In the genomic region with DNA sequence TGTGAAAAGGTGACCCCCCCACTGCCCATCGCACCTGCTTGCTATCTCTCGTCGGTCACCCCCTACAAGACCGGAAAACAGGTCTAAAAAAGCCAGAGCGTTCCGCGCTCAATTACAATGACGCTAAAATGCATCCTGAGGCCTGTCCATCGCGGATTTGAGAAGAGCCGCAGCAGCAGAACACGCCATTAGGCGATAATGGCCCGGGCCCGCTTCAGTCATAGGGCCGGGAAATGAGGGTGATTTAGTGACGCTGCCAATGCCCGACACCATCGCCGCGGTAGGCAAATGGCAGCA, we compare ENCODE assay signal across 27 cellular contexts.
A peak's percentile ranks its signal among the peaks of the same experiment; 100 is the strongest.
DNase-seq lines count a peak whose midpoint lies in the region; ATAC-seq, FAIRE-seq and TF ChIP-seq lines count a peak whose summit lies in the region.
"Had no signal": no experiment of that assay in that cellular context is flagged by ENCODE, and none has a peak within 500 bp of the region (broad histone marks: within the 10 kb centered on the region; RNA-seq: fewer than 3 reads in every experiment).

No MANE protein-coding gene starts in this region.

- no peak overlapping the region for H3K4me3 Mint-ChIP-seq in neural progenitor cell
- no peak overlapping the region for H3K4me3 Mint-ChIP-seq in stimulated activated memory B cell treated with anti-CD40 and anti-IgM and Interleukin-4, amounts not matched to agents 10 μg/mL and 1 μg/mL and 100 μg/mL, for 72 hours
- H3K4me3 Mint-ChIP-seq: CD4-positive, CD25-positive, alpha-beta regulatory T cell had no signal

- H3K9me3 Mint-ChIP-seq in neural progenitor cell: no peaks in the 10 kb centered on the region
- H3K9me3 Mint-ChIP-seq in stimulated activated memory B cell treated with anti-CD40 and anti-IgM and Interleukin-4, amounts not matched to agents 10 μg/mL and 1 μg/mL and 100 μg/mL, for 72 hours: no peaks in the 10 kb centered on the region
- H3K9me3 Mint-ChIP-seq: CD4-positive, CD25-positive, alpha-beta regulatory T cell had no signal

- no peak overlapping the region for H3K23ac ChIP-seq in H1 (ENCODE audit: insufficient read length)

- peak overlapping the region; percentile 62; the same call in 1 of the 2 replicates for H4K8ac ChIP-seq in H1 (ENCODE audit: extremely low read depth, insufficient read depth, low read length)

- H3K27ac ChIP-seq in H1 (ENCODE audit: low read depth, low read length) (no peak overlapping the region), neural progenitor cell (no peak overlapping the region)
- H3K27ac ChIP-seq: BLaER1, PC-9, SJSA1 had no signal

- FAIRE-seq in H1 (lab: Jason Lieb, UNC): no peak
- FAIRE-seq: D721Med, HTR-8/SVneo had no signal

- 0 out of 2 replicates have a peak overlapping the region, but pooled peaks have one; percentile 35 for H2BK20ac ChIP-seq in H1 (ENCODE audit: low read length)

- H3K36me3 ChIP-seq in BE2C (no peaks in the 10 kb centered on the region), H1 (ENCODE audit: control insufficient read depth in 2 of 4, insufficient read depth in 4 of 4, low read length in 3 of 4) (no peaks in the 10 kb centered on the region), neural progenitor cell (no peaks in the 10 kb centered on the region)
- H3K36me3 ChIP-seq: BLaER1, SJSA1 had no signal

- H4K91ac ChIP-seq in H1 (replicated peaks; ENCODE audit: insufficient read length, low read length): no peak overlapping the region

- H3K4me3 ChIP-seq in BE2C (ENCODE audit: low read depth, low read length) (peak overlapping the region; percentile 59), H1 (ENCODE audit: extremely low read depth in 1 of 4, insufficient read depth in 2 of 4, low read depth in 3 of 4, low read length in 4 of 4) (no peak overlapping the region), neural progenitor cell (no peak overlapping the region)
- H3K4me3 ChIP-seq: BLaER1, PC-9, SJSA1 had no signal

- TF ChIP-seq RAD21 in H1 (IDR thresholded peaks at IDR 0.05 in 1 of 2, conservative IDR thresholded peaks at IDR 0.05 in 1 of 2; ENCODE audit: low read depth in 2 of 2, low read length in 2 of 2): no peak

- H3K79me2 ChIP-seq in H1 (ENCODE audit: control insufficient read depth in 1 of 2, insufficient read depth in 2 of 2, low read length in 2 of 2) (no peaks in the 10 kb centered on the region), neural progenitor cell (ENCODE audit: low read depth) (no peaks in the 10 kb centered on the region)

- H3K9me3 ChIP-seq in BE2C (no peaks in the 10 kb centered on the region), H1 (ENCODE audit: insufficient read depth in 2 of 2, low read depth in 1 of 2, low read length in 1 of 2) (no peaks in the 10 kb centered on the region), neural progenitor cell (ENCODE audit: low read depth) (no peaks in the 10 kb centered on the region)
- H3K9me3 ChIP-seq: BLaER1, SJSA1 had no signal

- no peak overlapping the region for H2BK15ac ChIP-seq in H1 (ENCODE audit: low read length)

- TF ChIP-seq POLR2A in H1 (IDR thresholded peaks at IDR 0.05; ENCODE audit: control extremely low read depth in 1 of 2, low read depth in 2 of 2, low read length in 2 of 2): no peak

- H2AFZ ChIP-seq in H1 (ENCODE audit: low read length) (no peak overlapping the region), neural progenitor cell (replicated peaks) (peak overlapping the region; percentile 14)
- H2AFZ ChIP-seq: PC-9 had no signal

- CTCF ChIA-PET in H1 (lab: Charles Lee; ENCODE audit: partially characterized antibody): interaction anchor here (0.8 to 12.4 kb wide), 27 partner anchors 10 to 826 kb away, joined by 3 to 164 read pairs (median 5); no protein-coding TSS in a partner anchor

- H3K27ac Mint-ChIP-seq in neural progenitor cell: peak overlapping the region; percentile 67
- no peak overlapping the region for H3K27ac Mint-ChIP-seq in stimulated activated memory B cell treated with anti-CD40 and anti-IgM and Interleukin-4, amounts not matched to agents 10 μg/mL and 1 μg/mL and 100 μg/mL, for 72 hours

- H3K79me1 ChIP-seq in H1 (ENCODE audit: low read depth, low read length): no peaks in the 10 kb centered on the region

- H3K18ac ChIP-seq in H1 (ENCODE audit: extremely low read depth, low read length): no peak overlapping the region

- ATAC-seq in GM21526 (IDR thresholded peaks at IDR 0.05; ENCODE audit: low FRiP score, unreplicated experiment): no peak
- ATAC-seq in stimulated activated memory B cell treated with anti-CD40 and anti-IgM and Interleukin-4, amounts not matched to agents 10 μg/mL and 1 μg/mL and 100 μg/mL, for 72 hours: no peak
- ATAC-seq: HCT116 had no signal

- no peaks in the 10 kb centered on the region; the same call in 1 of the 2 replicates for H3K4me1 ChIP-seq in BE2C
- H3K4me1 ChIP-seq in H1 (replicated peaks in 1 of 4; ENCODE audit: control insufficient read depth in 3 of 4, insufficient read depth in 4 of 4, low read length in 3 of 4): peaks cover 0 to 12% (median 2%) of the 10 kb centered on the region in 4 experiments; a peak in 5 of 7 replicates
- peaks cover 10% of the 10 kb centered on the region for H3K4me1 ChIP-seq in neural progenitor cell

- H3K9ac ChIP-seq in H1 (replicated peaks in 1 of 4; ENCODE audit: extremely low read depth in 1 of 4, low read depth in 3 of 4, low read length in 3 of 4) (no peak overlapping the region), neural progenitor cell (no peak overlapping the region)
- H3K9ac ChIP-seq: BLaER1 had no signal

- no peak overlapping the region for H3K4me2 ChIP-seq in H1 (ENCODE audit: insufficient read depth in 1 of 2, low read depth in 2 of 2, low read length in 2 of 2)
- H3K4me2 ChIP-seq in neural progenitor cell: no peak overlapping the region
- H3K4me2 ChIP-seq: BLaER1, PC-9 had no signal

- TF ChIP-seq CTCF in BE2C (IDR thresholded peaks at IDR 0.05; ENCODE audit: low read depth, low read length): no peak
- no peak for TF ChIP-seq CTCF in H1 (IDR thresholded peaks at IDR 0.05; ENCODE audit: control extremely low read depth in 1 of 3, insufficient read depth in 1 of 3, low read depth in 1 of 3, low read length in 3 of 3)
- TF ChIP-seq CTCF in neural progenitor cell (IDR thresholded peaks at IDR 0.05): no peak

- no peaks in the 10 kb centered on the region for H3K36me3 Mint-ChIP-seq in neural progenitor cell
- H3K36me3 Mint-ChIP-seq in stimulated activated memory B cell treated with anti-CD40 and anti-IgM and Interleukin-4, amounts not matched to agents 10 μg/mL and 1 μg/mL and 100 μg/mL, for 72 hours: no peaks in the 10 kb centered on the region
- H3K36me3 Mint-ChIP-seq: CD4-positive, CD25-positive, alpha-beta regulatory T cell had no signal

- H4K5ac ChIP-seq in H1 (ENCODE audit: insufficient read length, low read depth, low read length): no peak overlapping the region

- H2BK120ac ChIP-seq in H1 (replicated peaks; ENCODE audit: low read depth, low read length): no peak overlapping the region

- H3K27me3 ChIP-seq in BE2C (no peaks in the 10 kb centered on the region), H1 (replicated peaks in 1 of 4; ENCODE audit: control insufficient read depth in 3 of 4, extremely low read depth in 1 of 4, insufficient read depth in 3 of 4, low read length in 3 of 4) (no peaks in the 10 kb centered on the region), neural progenitor cell (no peaks in the 10 kb centered on the region)
- H3K27me3 ChIP-seq: BLaER1, SJSA1 had no signal

- H3K27me3 Mint-ChIP-seq in neural progenitor cell (ENCODE audit: insufficient read depth, low read depth): peaks cover 11% of the 10 kb centered on the region
- H3K27me3 Mint-ChIP-seq in stimulated activated memory B cell treated with anti-CD40 and anti-IgM and Interleukin-4, amounts not matched to agents 10 μg/mL and 1 μg/mL and 100 μg/mL, for 72 hours: peaks cover 42% of the 10 kb centered on the region

- H4K20me1 ChIP-seq in H1 (replicated peaks in 1 of 2; ENCODE audit: control insufficient read depth in 1 of 2, insufficient read depth in 2 of 2, low read length in 2 of 2): no peaks in the 10 kb centered on the region
- no peaks in the 10 kb centered on the region for H4K20me1 ChIP-seq in neural progenitor cell (ENCODE audit: low read depth)
- H4K20me1 ChIP-seq: BLaER1 had no signal

- peaks cover 22% of the 10 kb centered on the region for H3F3A ChIP-seq in neural progenitor cell (ENCODE audit: low read depth)

- POLR2A ChIA-PET in H1 (lab: Charles Lee; ENCODE audit: partially characterized antibody): no interaction called here

- no peak overlapping the region for H3K14ac ChIP-seq in H1 (ENCODE audit: insufficient read length)

- 93% methylated on average over 21 of the region's 21 CpGs; no CpG with 5 or more reads in 1 of the 2 experiments for WGBS in H1 (ENCODE audit: extremely low coverage in 1 of 2, insufficient coverage in 1 of 2, insufficient read length in 1 of 2, insufficient replicate concordance in 2 of 2, low coverage in 1 of 2, low lambda C conversion rate in 2 of 2, missing lambda C conversion rate in 1 of 2), 2 experiments

- no peak overlapping the region for H3K56ac ChIP-seq in H1 (replicated peaks; ENCODE audit: insufficient read length, low read depth, low read length)

- no peaks in the 10 kb centered on the region; the same call in 1 of the 2 replicates for H3K23me2 ChIP-seq in H1 (ENCODE audit: low read depth, low read length)

- H3K4me1 Mint-ChIP-seq in neural progenitor cell: peaks cover 16% of the 10 kb centered on the region
- H3K4me1 Mint-ChIP-seq in stimulated activated memory B cell treated with anti-CD40 and anti-IgM and Interleukin-4, amounts not matched to agents 10 μg/mL and 1 μg/mL and 100 μg/mL, for 72 hours: peaks cover 12% of the 10 kb centered on the region

- TF ChIP-seq EP300 in H1 (IDR thresholded peaks at IDR 0.05; ENCODE audit: borderline replicate concordance in 1 of 2, low read depth in 2 of 2, low read length in 2 of 2): no peak

- no peak overlapping the region for H2AK5ac ChIP-seq in H1 (ENCODE audit: low read depth, low read length)

- no peak overlapping the region for H2BK5ac ChIP-seq in H1 (ENCODE audit: low read depth, low read length)

- DNase-seq in BE2C: peak; percentile 18
- DNase-seq in NCI-H2227 treated with DMSO at 0.1 percent for 48 hours (lab: John Stamatoyannopoulos, UW): peak; percentile 63
- no peak for DNase-seq in H1 (ENCODE audit: low read depth in 1 of 2, low spot score in 2 of 2)
- no peak for DNase-seq in neural progenitor cell (ENCODE audit: low spot score)
- DNase-seq in putamen (ENCODE audit: low spot score): no peak
- DNase-seq: 8988T; ACHN; CD4-positive, CD25-positive, alpha-beta regulatory T cell; GOT3; KBM-7; MV-4-11; NCI-H1105; NCI-H146; NCI-H1930; NCI-H2107; NCI-H446 treated with DMSO at 0.1 percent for 48 hours; NCI-H526; PC-9; Right ventricle myocardium superior; RPMI8226 had no signal

- H3K4ac ChIP-seq in H1 (replicated peaks; ENCODE audit: insufficient read length, low read depth, low read length): no peak overlapping the region

- H2BK12ac ChIP-seq in H1 (ENCODE audit: low read depth, low read length): no peak overlapping the region

TF ChIP-seq in H1, 55 proteins besides CTCF, POLR2A, EP300 and RAD21 (continues in another document):
- no peak for TF ChIP-seq HDAC6 (IDR thresholded peaks at IDR 0.05; ENCODE audit: low read depth, low read length)
- TF ChIP-seq FOSL1 (IDR thresholded peaks at IDR 0.05; ENCODE audit: insufficient read depth, low read depth, low read length): no peak
- no peak for TF ChIP-seq SP1 (IDR thresholded peaks at IDR 0.05; ENCODE audit: low read depth, low read length)

Comparison
In these comparisons a context has a peak if more than half of its experiments do, and no peak if none do; other contexts are left out.
1. DNase-seq: peak in BE2C (single experiment) and NCI-H2227 treated with DMSO at 0.1 percent for 48 hours (single experiment); none in H1 (0 of 2), neural progenitor cell (single experiment) and putamen (single experiment).